Comparison of ENCODE assay signal across 14 cellular contexts in genomic region chr3:11224870-11225251, GRCh38. TPM values are rescaled to one million over a fixed set of nuclear protein-coding genes. Genes with fewer than 3 reads are reported as not detected.
DNase-seq lines count a peak whose midpoint lies in the region; ATAC-seq and TF ChIP-seq lines count a peak whose summit lies in the region.
"Had no signal": no experiment of that assay in that cellular context is flagged by ENCODE, and none has a peak within 500 bp of the region (broad histone marks: within the 10 kb centered on the region; RNA-seq: fewer than 3 reads in every experiment).

No MANE protein-coding gene starts in this region.

- peaks cover 0 to 43% (median 0%) of the 10 kb centered on the region in 11 experiments; a peak in 4 of 22 replicates for H3K36me3 ChIP-seq in BLaER1 treated with 17β-estradiol and CSF1 and Interleukin-3, amounts not matched to agents 10 nM and 100 nM
- H3K36me3 ChIP-seq in esophagus (ENCODE audit: control insufficient read depth in 2 of 2, insufficient read depth in 2 of 2, low read length in 1 of 2) = peaks cover 0 to 2% of the 10 kb centered on the region in 2 donors
- H3K36me3 ChIP-seq in rectal smooth muscle tissue (ENCODE audit: control insufficient read depth, insufficient read depth, low read length) = no peaks in the 10 kb centered on the region

- TF ChIP-seq CTCF in RWPE1 (conservative IDR thresholded peaks at IDR 0.05; ENCODE audit: low read depth) = no peak

- ATAC-seq in GM18502 (IDR thresholded peaks at IDR 0.05; ENCODE audit: poor library complexity, unreplicated experiment) (no peak), T-cell (replicated peaks in 1 of 4) (no peak)
- ATAC-seq: activated CD4-positive, alpha-beta T cell treated with anti-CD3 and anti-CD28 coated beads for 36 hours; activated T-helper 17 cell treated with anti-CD3 and anti-CD28 coated beads, Interleukin-2, amount 50 U/mL, for 72 hours had no signal

- H3K27ac Mint-ChIP-seq in T-cell = no peak overlapping the region
- H3K27ac Mint-ChIP-seq: activated CD4-positive, alpha-beta T cell treated with anti-CD3 and anti-CD28 coated beads for 36 hours; mesothelial cell of epicardium had no signal

- no peaks in the 10 kb centered on the region for H3K36me3 Mint-ChIP-seq in T-cell
- H3K36me3 Mint-ChIP-seq: mesothelial cell of epicardium had no signal

- peaks cover 0 to 7% (median 6%) of the 10 kb centered on the region in 3 donors for H3K4me1 Mint-ChIP-seq in T-cell
- H3K4me1 Mint-ChIP-seq: mesothelial cell of epicardium had no signal

- POLR2A ChIA-PET in RWPE1 (lab: Yijun Ruan, JAX; ENCODE audit: low non-redundant PET) = no interaction called here
- POLR2A ChIA-PET in T-cell (lab: Charles Lee) = no interaction called here

- H3K9ac ChIP-seq in BLaER1 treated with 17β-estradiol and CSF1 and Interleukin-3, amounts not matched to agents 10 nM and 100 nM = peak overlapping the region in 7 of 11 experiments; percentile 27 to 79 (median 73); a peak in 12 of 22 replicates
- no peak overlapping the region for H3K9ac ChIP-seq in rectal smooth muscle tissue (ENCODE audit: low read length)

- H3K27ac ChIP-seq in BLaER1 treated with 17β-estradiol and CSF1 and Interleukin-3, amounts not matched to agents 10 nM and 100 nM = peak overlapping the region in 10 of 11 experiments; percentile 13 to 88 (median 72); a peak in 18 of 22 replicates
- H3K27ac ChIP-seq in RWPE1 = peak overlapping the region; percentile 97
- H3K27ac ChIP-seq in esophagus (ENCODE audit: low read depth in 2 of 2, low read length in 1 of 2) = peak overlapping the region; percentile 86 to 93
- H3K27ac ChIP-seq in rectal smooth muscle tissue (ENCODE audit: low read depth, low read length) = peak overlapping the region; percentile 38

- peaks cover 3 to 4% of the 10 kb centered on the region in 2 donors for H3K27me3 Mint-ChIP-seq in T-cell
- H3K27me3 Mint-ChIP-seq: activated CD4-positive, alpha-beta T cell treated with anti-CD3 and anti-CD28 coated beads for 36 hours had no signal

- H3K27me3 ChIP-seq in BLaER1 treated with 17β-estradiol and CSF1 and Interleukin-3, amounts not matched to agents 10 nM and 100 nM = no peaks in the 10 kb centered on the region
- H3K27me3 ChIP-seq in esophagus (ENCODE audit: control insufficient read depth in 1 of 2, insufficient read depth in 2 of 2, low read length in 2 of 2) (no peaks in the 10 kb centered on the region), rectal smooth muscle tissue (ENCODE audit: control insufficient read depth, insufficient read depth, low read length) (no peaks in the 10 kb centered on the region)

- peaks cover 0 to 79% (median 0%) of the 10 kb centered on the region in 11 experiments; a peak in 4 of 22 replicates for H4K20me1 ChIP-seq in BLaER1 treated with 17β-estradiol and CSF1 and Interleukin-3, amounts not matched to agents 10 nM and 100 nM

- H3K4me3 ChIP-seq in BLaER1 treated with 17β-estradiol and CSF1 and Interleukin-3, amounts not matched to agents 10 nM and 100 nM = peak overlapping the region in 6 of 10 experiments; percentile 37 to 61 (median 50); a peak in 12 of 20 replicates
- peak overlapping the region in 1 of 2 donors; percentile 14 for H3K4me3 ChIP-seq in esophagus (ENCODE audit: low read depth in 1 of 2, low read length in 2 of 2)
- H3K4me3 ChIP-seq in rectal smooth muscle tissue (ENCODE audit: low read length) = peak overlapping the region; percentile 29

- H3K9me3 Mint-ChIP-seq in T-cell = no peaks in the 10 kb centered on the region
- H3K9me3 Mint-ChIP-seq: activated T-helper 17 cell treated with anti-CD3 and anti-CD28 coated beads, Interleukin-2, amount 50 U/mL, for 72 hours; mesothelial cell of epicardium had no signal

- CTCF ChIA-PET in RWPE1 (lab: Yijun Ruan, JAX) = no interaction called here
- CTCF ChIA-PET in T-cell (lab: Charles Lee) = no interaction called here

- no peaks in the 10 kb centered on the region for H3K9me3 ChIP-seq in BLaER1 treated with 17β-estradiol and CSF1 and Interleukin-3, amounts not matched to agents 10 nM and 100 nM (replicated peaks in 1 of 11)
- no peaks in the 10 kb centered on the region for H3K9me3 ChIP-seq in esophagus (ENCODE audit: control insufficient read depth in 2 of 2, insufficient read depth in 1 of 2, low read depth in 1 of 2, low read length in 1 of 2)

- no peak for DNase-seq in RWPE1 (ENCODE audit: low spot score)
- no peak for DNase-seq in mucosa of gallbladder (ENCODE audit: low spot score)
- no peak for DNase-seq in hepatic stellate cell (ENCODE audit: low spot score)
- DNase-seq in T-cell = no peak
- DNase-seq: activated CD4-positive, alpha-beta T cell treated with anti-CD3 and anti-CD28 coated beads for 36 hours; C1 segment of cervical spinal cord; NCI-H1417 treated with DMSO at 0.1 percent for 48 hours; NCI-H748 treated with DMSO at 0.1 percent for 48 hours had no signal

- H3K4me1 ChIP-seq in BLaER1 treated with 17β-estradiol and CSF1 and Interleukin-3, amounts not matched to agents 10 nM and 100 nM = peaks cover 31 to 77% (median 46%) of the 10 kb centered on the region in 10 experiments
- peaks cover 0 to 4% of the 10 kb centered on the region in 2 donors for H3K4me1 ChIP-seq in esophagus (ENCODE audit: control insufficient read depth in 2 of 2, insufficient read depth in 2 of 2, low read length in 1 of 2)
- peaks cover 3% of the 10 kb centered on the region for H3K4me1 ChIP-seq in rectal smooth muscle tissue (ENCODE audit: control insufficient read depth, insufficient read depth, low read length)

- H3K4me3 Mint-ChIP-seq in T-cell = no peak overlapping the region
- H3K4me3 Mint-ChIP-seq: activated CD4-positive, alpha-beta T cell treated with anti-CD3 and anti-CD28 coated beads for 36 hours; mesothelial cell of epicardium had no signal

- 83 to 86% methylated on average over 3 of the region's 3 CpGs for WGBS in esophagus, 2 donors

- peak overlapping the region; percentile 40 to 94 (median 72); a peak in 20 of 22 replicates for H3K4me2 ChIP-seq in BLaER1 treated with 17β-estradiol and CSF1 and Interleukin-3, amounts not matched to agents 10 nM and 100 nM

RNA-seq across cellular contexts. Expression of gene ATG7, which starts 47.3 kb away (rescaled TPM):
- polyA plus RNA-seq in esophagus = 10 to 100 TPM in 1 of 2 donors, 1 to 10 TPM in 1; 5.8 to 13.1 TPM
- 32.0 TPM for total RNA-seq in mucosa of gallbladder
- 10 to 100 TPM; 29.0 to 39.3 (median 37.4) TPM for total RNA-seq in T-cell

Comparison
In these comparisons a context has a peak if more than half of its experiments do, and no peak if none do; other contexts are left out.
1. H3K27ac ChIP-seq: peak in every context shown above with its lines; median percentile 97 in RWPE1; 90 in esophagus; 72 in BLaER1 treated with 17β-estradiol and CSF1 and Interleukin-3, amounts not matched to agents 10 nM and 100 nM; 38 in rectal smooth muscle tissue.